1 cellular context compared by ENCODE assay signal in genomic region chr11:96103102-96103501, GRCh38.
TF ChIP-seq lines count a peak whose summit lies in the region.

No MANE protein-coding gene starts in this region.

TF ChIP-seq in IMR-90, 13 proteins besides CTCF, POLR2A, EP300 and RAD21:
- TF ChIP-seq CHD1 (IDR thresholded peaks at IDR 0.05; ENCODE audit: low read depth, low read length), result no peak
- TF ChIP-seq MAFK (IDR thresholded peaks at IDR 0.05; ENCODE audit: low read depth, low read length), result no peak
TF ChIP-seq in IMR-90: peak in this region for 0.
